In the genomic region with DNA sequence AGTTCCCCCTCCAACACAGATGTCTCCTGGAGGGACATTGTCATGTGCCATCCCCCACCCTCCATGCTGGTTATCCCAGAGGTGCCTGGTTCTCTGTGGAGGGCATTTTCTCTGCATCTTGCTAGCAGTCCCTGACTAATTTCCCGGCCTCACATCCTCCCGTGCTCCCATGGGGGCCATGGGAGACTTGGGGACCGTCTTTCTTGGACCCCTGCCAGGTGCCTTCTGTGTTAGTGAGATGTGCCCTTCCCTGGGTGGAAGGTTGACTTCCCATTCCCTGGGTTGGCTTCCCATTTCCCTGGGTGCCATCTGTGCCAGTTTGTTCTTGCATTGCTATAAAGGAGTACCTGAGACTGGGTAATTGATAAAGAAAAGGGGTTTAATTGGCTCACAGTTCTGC, we compare ENCODE assay signal across 16 cellular contexts. TPM values are rescaled to one million over a fixed set of nuclear protein-coding genes. Genes with fewer than 3 reads are reported as not detected.
DNase-seq lines count a peak whose midpoint lies in the region; ATAC-seq, FAIRE-seq and TF ChIP-seq lines count a peak whose summit lies in the region.
"Had no signal": no experiment of that assay in that cellular context is flagged by ENCODE, and none has a peak within 500 bp of the region (broad histone marks: within the 10 kb centered on the region; RNA-seq: fewer than 3 reads in every experiment).

No MANE protein-coding gene starts in this region.

- FAIRE-seq in D721Med (lab: Jason Lieb, UNC) (no peak), K562 (lab: Jason Lieb, UNC) (no peak)
- FAIRE-seq: GM12878, GM18507 had no signal

- no peaks in the 10 kb centered on the region for H3K9me3 ChIP-seq in K562 (replicated peaks; ENCODE audit: control insufficient read depth, insufficient read depth, low read depth, low read length)
- no peaks in the 10 kb centered on the region for H3K9me3 ChIP-seq in Karpas-422 (ENCODE audit: low read length)
- H3K9me3 ChIP-seq in HAP-1 = no peaks in the 10 kb centered on the region

- no peak overlapping the region for H3K27ac ChIP-seq in K562 (ENCODE audit: extremely low read depth, low read depth, low read length)
- no peak overlapping the region for H3K27ac ChIP-seq in Karpas-422 (ENCODE audit: low read length)
- H3K27ac ChIP-seq: C4-2B had no signal

- no peaks in the 10 kb centered on the region for H3K9me3 Mint-ChIP-seq in activated T-cell treated with anti-CD3 and anti-CD28 coated beads, Interleukin-2, amount 50 U/mL, for 24 hours
- no peaks in the 10 kb centered on the region for H3K9me3 Mint-ChIP-seq in stimulated activated naive B cell treated with anti-CD40 and anti-IgM and Interleukin-4, amounts not matched to agents 10 μg/mL and 1 μg/mL and 100 μg/mL, for 72 hours

- H3K4me1 Mint-ChIP-seq in activated T-cell treated with anti-CD3 and anti-CD28 coated beads, Interleukin-2, amount 50 U/mL, for 24 hours (ENCODE audit: low read depth) = peaks cover 58% of the 10 kb centered on the region
- peaks cover 39 to 57% of the 10 kb centered on the region in 2 donors for H3K4me1 Mint-ChIP-seq in stimulated activated naive B cell treated with anti-CD40 and anti-IgM and Interleukin-4, amounts not matched to agents 10 μg/mL and 1 μg/mL and 100 μg/mL, for 72 hours

- CTCF ChIA-PET in K562 (lab: Yijun Ruan, JAX; ENCODE audit: low intra/inter-chr PET ratio) = interaction anchor here (2.1 kb wide), 1 partner anchor 288 kb away, joined by 15 read pairs; no protein-coding TSS in a partner anchor

- no peak for TF ChIP-seq CTCF in D721Med (IDR thresholded peaks at IDR 0.05; ENCODE audit: insufficient read depth, missing control alignments)
- no peak for TF ChIP-seq CTCF in K562 (IDR thresholded peaks at IDR 0.05 in 2 of 3, conservative IDR thresholded peaks at IDR 0.05 in 1 of 3; ENCODE audit: insufficient read depth in 2 of 3, low read depth in 1 of 3, low read length in 3 of 3)

- H3K27me3 Mint-ChIP-seq in activated T-cell treated with anti-CD3 and anti-CD28 coated beads, Interleukin-2, amount 50 U/mL, for 24 hours = no peaks in the 10 kb centered on the region
- no peaks in the 10 kb centered on the region for H3K27me3 Mint-ChIP-seq in stimulated activated naive B cell treated with anti-CD40 and anti-IgM and Interleukin-4, amounts not matched to agents 10 μg/mL and 1 μg/mL and 100 μg/mL, for 72 hours

- no peaks in the 10 kb centered on the region for H3K9me1 ChIP-seq in K562 (ENCODE audit: control insufficient read depth, insufficient read depth, low read length)

- ATAC-seq in K562 = no peak
- no peak for ATAC-seq in stimulated activated naive B cell treated with anti-CD40 and anti-IgM and Interleukin-4, amounts not matched to agents 10 μg/mL and 1 μg/mL and 100 μg/mL, for 72 hours (replicated peaks)
- ATAC-seq: GM12878 had no signal

- TF ChIP-seq RAD21 in K562 (CRISPR knock-in tag; conservative IDR thresholded peaks at IDR 0.05 in 1 of 2, IDR thresholded peaks at IDR 0.05 in 1 of 2) = no peak

- BruUV-seq in K562 (replicated peaks; lab: Mats Ljungman, UMichigan) = no TSS peak

- no peak overlapping the region for H3K4me3 ChIP-seq in K562
- H3K4me3 ChIP-seq in Karpas-422 (ENCODE audit: low read length) = no peak overlapping the region
- no peak overlapping the region for H3K4me3 ChIP-seq in HAP-1
- H3K4me3 ChIP-seq: GM12878 had no signal

- H3K79me2 ChIP-seq in K562 (ENCODE audit: control insufficient read depth, insufficient read depth, low read length) (no peaks in the 10 kb centered on the region), Karpas-422 (ENCODE audit: low read length) (no peaks in the 10 kb centered on the region)

- no peak overlapping the region for H3K9ac ChIP-seq in K562 (ENCODE audit: insufficient read depth in 1 of 2, low read depth in 2 of 2, low read length in 2 of 2)
- no peak overlapping the region for H3K9ac ChIP-seq in Karpas-422 (ENCODE audit: low read length)

- H4K20me1 ChIP-seq in K562 (replicated peaks; ENCODE audit: control insufficient read depth, insufficient read depth, low read length) (no peaks in the 10 kb centered on the region), Karpas-422 (ENCODE audit: insufficient read depth, low read depth, low read length) (no peaks in the 10 kb centered on the region)

- H2AFZ ChIP-seq in K562 (ENCODE audit: low read depth, low read length) (no peak overlapping the region), Karpas-422 (ENCODE audit: low read length) (no peak overlapping the region)

- H3K4me2 ChIP-seq in K562 (ENCODE audit: insufficient read depth, low read length) (no peak overlapping the region), Karpas-422 (ENCODE audit: low read depth, low read length, poor library complexity, severe bottlenecking) (no peak overlapping the region)

- H3K27me3 ChIP-seq in K562 (ENCODE audit: control insufficient read depth in 2 of 2, insufficient read depth in 2 of 2, low read length in 2 of 2) (peaks cover 6 to 27% of the 10 kb centered on the region in 2 experiments; a peak in 3 of 5 replicates), Karpas-422 (ENCODE audit: low read length) (no peaks in the 10 kb centered on the region), HAP-1 (ENCODE audit: low read depth) (no peaks in the 10 kb centered on the region)

- no peak for TF ChIP-seq POLR2A in K562 (conservative IDR thresholded peaks at IDR 0.05)

- in situ Hi-C loops in K562 (cut with MboI) = loop anchor here (5.0 to 25.0 kb wide), 2 partner anchors 291 to 1021 kb away; no protein-coding TSS in a partner anchor
- in situ Hi-C loops in HAP-1 (cut with MboI; ENCODE audit: low sequenced_read_pairs) = no loop called here

- POLR2A ChIA-PET in K562 (lab: Yijun Ruan, JAX) = interaction anchor here (1.8 kb wide), 1 partner anchor 11 kb away, joined by 6 read pairs; no protein-coding TSS in a partner anchor

- H3K4me3 Mint-ChIP-seq in activated T-cell treated with anti-CD3 and anti-CD28 coated beads, Interleukin-2, amount 50 U/mL, for 24 hours = no peak overlapping the region
- H3K4me3 Mint-ChIP-seq in stimulated activated naive B cell treated with anti-CD40 and anti-IgM and Interleukin-4, amounts not matched to agents 10 μg/mL and 1 μg/mL and 100 μg/mL, for 72 hours = no peak overlapping the region

- no peaks in the 10 kb centered on the region for H3K36me3 Mint-ChIP-seq in activated T-cell treated with anti-CD3 and anti-CD28 coated beads, Interleukin-2, amount 50 U/mL, for 24 hours (ENCODE audit: low read depth)
- no peaks in the 10 kb centered on the region for H3K36me3 Mint-ChIP-seq in stimulated activated naive B cell treated with anti-CD40 and anti-IgM and Interleukin-4, amounts not matched to agents 10 μg/mL and 1 μg/mL and 100 μg/mL, for 72 hours

- no peak for TF ChIP-seq EP300 in K562 (IDR thresholded peaks at IDR 0.05; ENCODE audit: low read length)

- peaks cover 0 to 28% of the 10 kb centered on the region in 2 experiments; a peak in 3 of 5 replicates for H3K4me1 ChIP-seq in K562 (replicated peaks in 1 of 2; ENCODE audit: control insufficient read depth in 2 of 2, insufficient read depth in 2 of 2, low read length in 2 of 2)
- H3K4me1 ChIP-seq in Karpas-422 (ENCODE audit: low read length) = no peaks in the 10 kb centered on the region
- no peaks in the 10 kb centered on the region for H3K4me1 ChIP-seq in HAP-1

- H3K9me2 ChIP-seq in Karpas-422 (replicated peaks; ENCODE audit: insufficient read depth, low read length) = no peaks in the 10 kb centered on the region

- intact Hi-C loops in K562 (cut with micrococcal nuclease) = loop anchor here (5.0 to 10.0 kb wide), 2 partner anchors 198 to 291 kb away; no protein-coding TSS in a partner anchor

- H3K36me3 ChIP-seq in K562 (ENCODE audit: control insufficient read depth, insufficient read depth, low read length) (no peaks in the 10 kb centered on the region), Karpas-422 (ENCODE audit: insufficient read depth, low read length) (no peaks in the 10 kb centered on the region), HAP-1 (replicated peaks) (no peaks in the 10 kb centered on the region)

- H3K27ac Mint-ChIP-seq in activated T-cell treated with anti-CD3 and anti-CD28 coated beads, Interleukin-2, amount 50 U/mL, for 24 hours = peak overlapping the region; percentile 7
- peak overlapping the region; percentile 77 for H3K27ac Mint-ChIP-seq in stimulated activated naive B cell treated with anti-CD40 and anti-IgM and Interleukin-4, amounts not matched to agents 10 μg/mL and 1 μg/mL and 100 μg/mL, for 72 hours

- no peak for DNase-seq in activated T-cell treated with anti-CD3 and anti-CD28 coated beads, Interleukin-2, amount 50 U/mL, for 24 hours
- no peak for DNase-seq in activated T-cell treated with anti-CD3 and anti-CD28 coated beads for 4 hours
- peak; percentile 7 for DNase-seq in D721Med (ENCODE audit: insufficient read length, low spot score)
- DNase-seq in K562 (ENCODE audit: extremely low read depth in 1 of 4, low spot score in 3 of 4) = no peak
- DNase-seq in stimulated activated naive B cell treated with anti-CD40 and anti-IgM and Interleukin-4, amounts not matched to agents 10 μg/mL and 1 μg/mL and 100 μg/mL, for 72 hours = no peak
- DNase-seq in occipital lobe (lab: John Stamatoyannopoulos, UW) = no peak
- DNase-seq in Karpas-422 = no peak
- DNase-seq in HAP-1 (ENCODE audit: low spot score in 2 of 2) = no peak
- DNase-seq: 8988T, AML-193, Calu3, DMS79, IMR-90 had no signal

- 0% methylated on average over 3 of the region's 3 CpGs for WGBS in K562 (ENCODE audit: insufficient coverage, low coverage, missing lambda C conversion rate)

TF ChIP-seq in K562, 482 proteins besides CTCF, POLR2A, EP300 and RAD21 (continues in another document):
- TF ChIP-seq MTF1 (CRISPR knock-in tag; IDR thresholded peaks at IDR 0.05; ENCODE audit: borderline replicate concordance) (no peak), NFIC (IDR thresholded peaks at IDR 0.05) (peak; percentile 74)

RNA-seq across cellular contexts. Expression of gene GNA12, which starts 22.5 kb away (rescaled TPM):
- total RNA-seq in K562 (2011; cell fraction: chromatin; rRNA removed; ENCODE audit: low replicate concordance) = 34.3 and 48.1 TPM in 2 replicates
- total RNA-seq in K562 (2011; cell fraction: nucleolus; rRNA removed) = 27.5 and 29.5 TPM in 2 replicates
- total RNA-seq in K562 (2011; cell fraction: nucleoplasm; rRNA removed) = 23.2 and 24.7 TPM in 2 replicates
- total RNA-seq in K562 (2014; rRNA removed) (3.6 and 6.3 TPM in 2 replicates), K562 (2014; rRNA removed; fragmentation: Illumina TruSeq; extraction: Trizol) (6.6 and 8.4 TPM in 2 replicates), K562 (2015; rRNA removed; fragmentation: Illumina TruSeq; extraction: Trizol) (9.2 and 9.6 TPM in 2 replicates), K562 (2021) (24.5 and 25.0 TPM in 2 replicates), occipital lobe (15.3 TPM)
- polyA plus RNA-seq in K562 (2011; rRNA removed) (32.7 and 34.2 TPM in 2 replicates), K562 (2014; fragmentation: Illumina TruSeq; extraction: Trizol) (19.4 and 20.7 TPM in 2 replicates), K562 (2014; fragmentation: Nextera tagmentation; extraction: Ambion mirVana) (1 to 10 TPM in 1 of 2 experiments, under 1 TPM in 1; 0.65 to 2.2 TPM), K562 (2014; rRNA removed) (16.4 and 18.3 TPM in 2 replicates)
- polyA plus RNA-seq in K562 (2011; cell fraction: cytosol; rRNA removed) = 30.5 and 36.3 TPM in 2 replicates
- polyA plus RNA-seq in K562 (2011; cell fraction: nucleus; rRNA removed) = 18.5 and 19.3 TPM in 2 replicates
- polyA plus RNA-seq in K562 (2012) = 18.1 and 31.2 TPM in 2 replicates
- polyA minus RNA-seq in K562 (2011; rRNA and poly(A)+ RNA removed) = 30.0 and 50.8 TPM in 2 replicates
- polyA minus RNA-seq in K562 (2011; cell fraction: cytosol; rRNA and poly(A)+ RNA removed) = 22.2 and 27.2 TPM in 2 replicates
- 6.3 and 10.7 TPM in 2 replicates for polyA minus RNA-seq in K562 (2011; cell fraction: nucleus; rRNA and poly(A)+ RNA removed)
- 3.1 and 8.1 TPM in 2 replicates for total RNA-seq in Karpas-422 (2014; rRNA removed; shearing (Covaris generic); ENCODE audit: low replicate concordance)
